ENCODE assay signal across 8 cellular contexts in genomic region chr17:4944554-4945175, GRCh38. TPM values are rescaled to one million over a fixed set of nuclear protein-coding genes. Genes with fewer than 3 reads are reported as not detected.
DNase-seq lines count a peak whose midpoint lies in the region; ATAC-seq and TF ChIP-seq lines count a peak whose summit lies in the region.

No MANE protein-coding gene starts in this region.

- H3K9me3 ChIP-seq in OCI-LY3 (ENCODE audit: insufficient read depth, low read length), result no peaks in the 10 kb centered on the region

- peak overlapping the region; percentile 95 to 99 (median 97) for H3K27ac Mint-ChIP-seq in CD14-positive monocyte
- peak overlapping the region; percentile 94 for H3K27ac Mint-ChIP-seq in chondrocyte (ENCODE audit: unreplicated experiment)
- no peak overlapping the region for H3K27ac Mint-ChIP-seq in neural crest cell (ENCODE audit: unreplicated experiment)

- H3K27ac ChIP-seq in OCI-LY3 (ENCODE audit: low read length), result peak overlapping the region; percentile 100

- peaks cover 54% of the 10 kb centered on the region for H3K36me3 ChIP-seq in OCI-LY3 (replicated peaks; ENCODE audit: low read depth, low read length)

- peaks cover 83% of the 10 kb centered on the region for H3K79me2 ChIP-seq in OCI-LY3 (ENCODE audit: low read length)

- H3K36me3 Mint-ChIP-seq in CD14-positive monocyte, result peaks cover 44 to 51% of the 10 kb centered on the region in 2 donors
- peaks cover 25% of the 10 kb centered on the region for H3K36me3 Mint-ChIP-seq in chondrocyte (ENCODE audit: low read depth)
- peaks cover 20% of the 10 kb centered on the region for H3K36me3 Mint-ChIP-seq in neural crest cell (ENCODE audit: low read depth)

- peak overlapping the region; percentile 99 for H3K4me3 ChIP-seq in OCI-LY3 (ENCODE audit: low read length)

- intact Hi-C loops in CD14-positive monocyte (cut with micrococcal nuclease), result loop anchor here in 1 of 2 donors (5.0 kb wide), 2 partner anchors 42 to 177 kb away; partner anchors contain the start of gene CHRNE

- H3K4me1 Mint-ChIP-seq in CD14-positive monocyte, result peaks cover 66% of the 10 kb centered on the region
- peaks cover 62% of the 10 kb centered on the region for H3K4me1 Mint-ChIP-seq in chondrocyte (ENCODE audit: low read depth)
- H3K4me1 Mint-ChIP-seq in neural crest cell, result peaks cover 54% of the 10 kb centered on the region

- no peak overlapping the region for H2AFZ ChIP-seq in OCI-LY3 (ENCODE audit: low read depth, low read length)

- no peak for ATAC-seq in HG03460 (IDR thresholded peaks at IDR 0.05; ENCODE audit: unreplicated experiment)

- peaks cover 30% of the 10 kb centered on the region for H4K20me1 ChIP-seq in OCI-LY3 (ENCODE audit: insufficient read depth, low read length)

- DNase-seq in CD14-positive monocyte (ENCODE audit: low spot score), result no peak
- DNase-seq in chondrocyte (ENCODE audit: low spot score), result no peak
- DNase-seq in neural crest cell (ENCODE audit: low read depth, low spot score), result no peak
- no peak for DNase-seq in HCEC 1CT
- DNase-seq in NCI-H748 treated with DMSO at 0.1 percent for 48 hours (lab: John Stamatoyannopoulos, UW), result no peak
- no peak for DNase-seq in NCI-H2081 (lab: John Stamatoyannopoulos, UW)

- H3K9me3 Mint-ChIP-seq in CD14-positive monocyte, result no peaks in the 10 kb centered on the region
- H3K9me3 Mint-ChIP-seq in chondrocyte (ENCODE audit: low read depth), result no peaks in the 10 kb centered on the region
- H3K9me3 Mint-ChIP-seq in neural crest cell, result no peaks in the 10 kb centered on the region

- TF ChIP-seq CTCF in CD14-positive monocyte (IDR thresholded peaks at IDR 0.05) (no peak), OCI-LY3 (IDR thresholded peaks at IDR 0.05; ENCODE audit: low read depth, low read length) (no peak), chondrocyte (IDR thresholded peaks at IDR 0.05) (no peak), neural crest cell (conservative IDR thresholded peaks at IDR 0.05) (no peak)

- H3K27me3 Mint-ChIP-seq in CD14-positive monocyte (ENCODE audit: low read depth in 3 of 3), result peaks cover 0 to 5% (median 0%) of the 10 kb centered on the region in 3 donors
- H3K27me3 Mint-ChIP-seq in chondrocyte (ENCODE audit: low read depth), result no peaks in the 10 kb centered on the region
- peaks cover 11% of the 10 kb centered on the region for H3K27me3 Mint-ChIP-seq in neural crest cell (ENCODE audit: low read depth)

- H3K27me3 ChIP-seq in OCI-LY3 (ENCODE audit: low read depth, low read length), result no peaks in the 10 kb centered on the region

- H3K4me3 Mint-ChIP-seq in CD14-positive monocyte (peak overlapping the region; percentile 68 to 86), chondrocyte (ENCODE audit: unreplicated experiment) (peak overlapping the region; percentile 96), neural crest cell (peak overlapping the region; percentile 96)

- peak overlapping the region; percentile 100 for H3K9ac ChIP-seq in OCI-LY3 (ENCODE audit: low read length)

- H3K4me2 ChIP-seq in OCI-LY3 (ENCODE audit: low read length), result peak overlapping the region; percentile 98

- peaks cover 35% of the 10 kb centered on the region for H3K4me1 ChIP-seq in OCI-LY3 (ENCODE audit: low read length)

RNA-seq across cellular contexts. Expression of gene PFN1, which starts 3.7 kb away (rescaled TPM):
- polyA plus RNA-seq in CD14-positive monocyte, result 1,000 to 10,000 TPM; 1,582 to 1,613 TPM
- 512 to 784 TPM (median 766 TPM) in 3 replicates for total RNA-seq in chondrocyte
- total RNA-seq in neural crest cell, result 626 and 630 TPM in 2 replicates

RNA-seq across cellular contexts. Expression of gene RNF167, which starts 4.6 kb away (rescaled TPM):
- 10 to 100 TPM; 17.2 to 20.6 TPM for polyA plus RNA-seq in CD14-positive monocyte
- total RNA-seq in chondrocyte (69.7 to 95.8 TPM (median 74.5 TPM) in 3 replicates), neural crest cell (90.4 and 93.2 TPM in 2 replicates)

RNA-seq across cellular contexts. Expression of gene SLC25A11, which starts 4.8 kb away (rescaled TPM):
- 100 to 1,000 TPM; 111 to 138 TPM for polyA plus RNA-seq in CD14-positive monocyte
- total RNA-seq in chondrocyte, result 44.0 to 62.4 TPM (median 46.6 TPM) in 3 replicates
- total RNA-seq in neural crest cell, result 67.7 and 68.3 TPM in 2 replicates

RNA-seq across cellular contexts. Expression of gene ENO3, which starts 6.3 kb away (rescaled TPM):
- under 1 TPM; 0.36 to 0.60 TPM for polyA plus RNA-seq in CD14-positive monocyte
- total RNA-seq in chondrocyte (7.0 to 9.8 TPM (median 7.4 TPM) in 3 replicates), neural crest cell (9.1 and 10.6 TPM in 2 replicates)

RNA-seq across cellular contexts. Expression of gene GP1BA, which starts 12.6 kb away (rescaled TPM):
- polyA plus RNA-seq in CD14-positive monocyte, result under 1 TPM; 0.24 to 0.29 TPM
- total RNA-seq in chondrocyte, result not detected in 3 replicates
- total RNA-seq in neural crest cell, result not detected in 2 replicates
